In the genomic region with DNA sequence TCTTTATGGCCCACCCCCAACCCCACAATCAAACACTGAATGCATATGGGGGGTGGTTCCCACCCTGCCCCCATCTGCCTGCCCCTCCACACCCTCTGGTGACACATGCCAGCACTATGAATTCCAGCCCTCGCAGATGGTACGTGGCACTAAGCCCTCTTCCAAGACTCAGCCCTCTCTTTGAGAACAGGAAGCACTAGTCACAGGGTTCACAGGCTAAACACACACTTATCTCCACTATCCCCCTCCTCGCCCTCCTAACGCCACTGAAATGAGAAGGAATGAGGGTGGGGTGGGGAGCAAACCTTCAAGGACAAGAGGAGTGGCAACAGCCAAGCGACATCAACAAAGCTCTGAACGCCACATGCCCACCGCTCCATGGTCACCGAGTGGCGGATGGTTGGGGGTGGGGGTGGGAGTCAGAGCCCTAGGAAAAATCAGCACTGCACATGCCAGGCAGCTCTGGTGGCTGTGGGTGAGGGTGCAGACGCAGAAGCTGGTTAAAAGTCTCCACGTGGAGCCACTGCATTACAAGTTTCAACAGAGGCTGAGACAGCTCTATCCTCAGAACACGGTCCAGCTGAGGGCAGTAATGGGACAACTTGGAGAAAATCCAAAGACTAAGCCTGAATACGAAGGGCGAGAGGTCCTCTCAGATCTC, we compare ENCODE assay signal across 8 cellular contexts. TPM values are rescaled to one million over a fixed set of nuclear protein-coding genes. Genes with fewer than 3 reads are reported as not detected.
DNase-seq lines count a peak whose midpoint lies in the region; ATAC-seq, FAIRE-seq and TF ChIP-seq lines count a peak whose summit lies in the region.

No MANE protein-coding gene starts in this region.

- H3K23ac ChIP-seq in H1 (ENCODE audit: insufficient read length): no peak overlapping the region

- H4K20me1 ChIP-seq in H1 (replicated peaks in 1 of 2; ENCODE audit: control insufficient read depth in 1 of 2, insufficient read depth in 2 of 2, low read length in 2 of 2): no peaks in the 10 kb centered on the region

- H2AK5ac ChIP-seq in H1 (ENCODE audit: low read depth, low read length): no peak overlapping the region; the same call in 1 of the 2 replicates

- POLR2A ChIA-PET in H1 (lab: Charles Lee; ENCODE audit: partially characterized antibody): interaction anchor here (1.0 kb wide), 1 partner anchor 9 kb away, joined by 4 read pairs; no protein-coding TSS in a partner anchor

- H3K27me3 ChIP-seq in H1 (replicated peaks in 1 of 4; ENCODE audit: control insufficient read depth in 3 of 4, extremely low read depth in 1 of 4, insufficient read depth in 3 of 4, low read length in 3 of 4): no peaks in the 10 kb centered on the region

- H2BK20ac ChIP-seq in H1 (ENCODE audit: low read length): no peak overlapping the region

- H4K8ac ChIP-seq in H1 (ENCODE audit: extremely low read depth, insufficient read depth, low read length): peak overlapping the region; percentile 40; the same call in 1 of the 2 replicates

- TF ChIP-seq RAD21 in H1 (IDR thresholded peaks at IDR 0.05 in 1 of 2, conservative IDR thresholded peaks at IDR 0.05 in 1 of 2; ENCODE audit: low read depth in 2 of 2, low read length in 2 of 2): no peak

- CTCF ChIA-PET in H1 (lab: Charles Lee; ENCODE audit: partially characterized antibody): interaction anchor here (0.6 to 1.2 kb wide), 7 partner anchors 8 to 165 kb away, joined by 3 to 5 read pairs (median 3); no protein-coding TSS in a partner anchor

- H3K36me3 ChIP-seq in H1 (ENCODE audit: control insufficient read depth in 2 of 4, insufficient read depth in 4 of 4, low read length in 3 of 4): peaks cover 0 to 18% (median 5%) of the 10 kb centered on the region in 4 experiments; a peak in 6 of 8 replicates

- no peaks in the 10 kb centered on the region for H3K9me3 ChIP-seq in H1 (ENCODE audit: insufficient read depth in 2 of 2, low read depth in 1 of 2, low read length in 1 of 2)

- no peak for TF ChIP-seq EP300 in H1 (IDR thresholded peaks at IDR 0.05; ENCODE audit: borderline replicate concordance in 1 of 2, low read depth in 2 of 2, low read length in 2 of 2)

- peak overlapping the region; percentile 77 for H2BK5ac ChIP-seq in H1 (ENCODE audit: low read depth, low read length)

- no peak overlapping the region for H2BK15ac ChIP-seq in H1 (ENCODE audit: low read length)

- no peak for FAIRE-seq in H1 (lab: Jason Lieb, UNC)

- H4K5ac ChIP-seq in H1 (ENCODE audit: insufficient read length, low read depth, low read length): no peak overlapping the region

- H3K4me1 ChIP-seq in H1 (replicated peaks in 1 of 4; ENCODE audit: control insufficient read depth in 3 of 4, insufficient read depth in 4 of 4, low read length in 3 of 4): peaks cover 0 to 9% (median 0%) of the 10 kb centered on the region in 4 experiments; a peak in 4 of 7 replicates

- H3K4me3 ChIP-seq in H1 (ENCODE audit: extremely low read depth in 1 of 4, insufficient read depth in 2 of 4, low read depth in 3 of 4, low read length in 4 of 4): no peak overlapping the region

- H4K91ac ChIP-seq in H1 (replicated peaks; ENCODE audit: insufficient read length, low read length): no peak overlapping the region

- H3K79me1 ChIP-seq in H1 (ENCODE audit: low read depth, low read length): peaks cover 5% of the 10 kb centered on the region; the same call in 1 of the 2 replicates

- no peak overlapping the region for H2AFZ ChIP-seq in H1 (ENCODE audit: low read length)

- no peak overlapping the region for H3K14ac ChIP-seq in H1 (ENCODE audit: insufficient read length)

- no peak overlapping the region for H3K4me2 ChIP-seq in H1 (ENCODE audit: insufficient read depth in 1 of 2, low read depth in 2 of 2, low read length in 2 of 2)

- no peak overlapping the region for H2BK12ac ChIP-seq in H1 (ENCODE audit: low read depth, low read length)

- no peaks in the 10 kb centered on the region for H3K23me2 ChIP-seq in H1 (ENCODE audit: low read depth, low read length)

- no peak for TF ChIP-seq POLR2A in H1 (IDR thresholded peaks at IDR 0.05; ENCODE audit: control extremely low read depth in 1 of 2, low read depth in 2 of 2, low read length in 2 of 2)

- H3K79me2 ChIP-seq in H1 (ENCODE audit: control insufficient read depth in 1 of 2, insufficient read depth in 2 of 2, low read length in 2 of 2): no peaks in the 10 kb centered on the region

- no peak for TF ChIP-seq CTCF in H1 (IDR thresholded peaks at IDR 0.05; ENCODE audit: control extremely low read depth in 1 of 3, insufficient read depth in 1 of 3, low read depth in 1 of 3, low read length in 3 of 3)

- no peak overlapping the region for H3K4ac ChIP-seq in H1 (replicated peaks; ENCODE audit: insufficient read length, low read depth, low read length)

- WGBS in H1 (ENCODE audit: extremely low coverage in 1 of 2, insufficient coverage in 1 of 2, insufficient read length in 1 of 2, insufficient replicate concordance in 2 of 2, low coverage in 1 of 2, low lambda C conversion rate in 2 of 2, missing lambda C conversion rate in 1 of 2), 2 experiments: 80% methylated on average over 14 of the region's 14 CpGs; no CpG with 5 or more reads in 1 of the 2 experiments

- no peak overlapping the region for H3K27ac ChIP-seq in H1 (ENCODE audit: low read depth, low read length)

- no peak overlapping the region for H2BK120ac ChIP-seq in H1 (replicated peaks; ENCODE audit: low read depth, low read length)

- DNase-seq in NCI-H1694 (lab: John Stamatoyannopoulos, UW) (peak; percentile 22), NCI-H1694 treated with DMSO at 0.1 percent for 48 hours (lab: John Stamatoyannopoulos, UW) (no peak), H1 (ENCODE audit: low read depth in 1 of 2, low spot score in 2 of 2) (no peak), medulla oblongata (ENCODE audit: extremely low spot score) (peak; percentile 93), ureter (ENCODE audit: low spot score) (peak; percentile 78)
- no peak for DNase-seq in activated CD4-positive, alpha-beta T cell treated with anti-CD3 and anti-CD28 coated beads for 4 hours
- DNase-seq in activated naive CD4-positive, alpha-beta T cell (lab: John Stamatoyannopoulos, UW): no peak

- 0 out of 7 replicates have a peak overlapping the region, but pooled peaks of 1 of the 4 experiments have one; percentile 21 for H3K9ac ChIP-seq in H1 (replicated peaks in 1 of 4; ENCODE audit: extremely low read depth in 1 of 4, low read depth in 3 of 4, low read length in 3 of 4)

- no peak for ATAC-seq in GM18861 (IDR thresholded peaks at IDR 0.05; ENCODE audit: unreplicated experiment)

- no peak overlapping the region for H3K56ac ChIP-seq in H1 (replicated peaks; ENCODE audit: insufficient read length, low read depth, low read length)

- H3K18ac ChIP-seq in H1 (ENCODE audit: extremely low read depth, low read length): no peak overlapping the region

TF ChIP-seq in H1, 55 proteins besides CTCF, POLR2A, EP300 and RAD21 (continues in another document):
- TF ChIP-seq HDAC6 (IDR thresholded peaks at IDR 0.05; ENCODE audit: low read depth, low read length) (no peak), SAP30 (IDR thresholded peaks at IDR 0.05; ENCODE audit: insufficient read depth, insufficient replicate concordance, low read length) (no peak), ZNF274 (IDR thresholded peaks at IDR 0.05; ENCODE audit: borderline replicate concordance, extremely low read depth, low read length) (no peak), PHF8 (conservative IDR thresholded peaks at IDR 0.05; ENCODE audit: low read depth, low read length) (no peak), CEBPB (IDR thresholded peaks at IDR 0.05; ENCODE audit: low read depth, low read length) (no peak), TAF1 (IDR thresholded peaks at IDR 0.05; ENCODE audit: low read depth, low read length) (no peak)

RNA-seq across cellular contexts. Expression of a gene that starts 33.6 kb away (rescaled TPM):
- 79.9 and 81.0 TPM in 2 replicates for total RNA-seq in H1 (2021; fragmentation: NEBNext Ultra II Directional; extraction: Animal tissue kit (Norgen Biotek cat#: 25700))
- 41.6 and 70.6 TPM in 2 replicates for polyA plus RNA-seq in H1 (2011; rRNA removed)
- 29.5 TPM for polyA plus RNA-seq in H1 (2011; cell fraction: cytosol; rRNA removed)
- 55.9 TPM for polyA plus RNA-seq in H1 (2011; cell fraction: nucleus; rRNA removed)
- polyA plus RNA-seq in H1 (2012, experiment 1 of 2): 34.1 to 60.3 TPM (median 56.8 TPM) in 4 replicates
- polyA plus RNA-seq in H1 (2012, experiment 2 of 2): 49.3 TPM
- 57.6 TPM for polyA plus RNA-seq in H1 (2013, experiment 1 of 2)
- polyA plus RNA-seq in H1 (2013, experiment 2 of 2): 64.6 TPM
- 31.7 and 53.2 TPM in 2 replicates for polyA minus RNA-seq in H1 (2011; rRNA and poly(A)+ RNA removed)
- polyA minus RNA-seq in H1 (2011; cell fraction: cytosol; rRNA and poly(A)+ RNA removed): 60.0 TPM
- polyA minus RNA-seq in H1 (2011; cell fraction: nucleus; rRNA and poly(A)+ RNA removed): 32.2 TPM
- 77.7 TPM for total RNA-seq in ureter

RNA-seq across cellular contexts. Expression of a gene that starts 37.4 kb away (rescaled TPM):
- total RNA-seq in H1 (2021; fragmentation: NEBNext Ultra II Directional; extraction: Animal tissue kit (Norgen Biotek cat#: 25700)): 6.2 and 6.3 TPM in 2 replicates
- 1.5 and 2.4 TPM in 2 replicates for polyA plus RNA-seq in H1 (2011; rRNA removed)
- 2.9 TPM for polyA plus RNA-seq in H1 (2011; cell fraction: cytosol; rRNA removed)
- 2.1 TPM for polyA plus RNA-seq in H1 (2011; cell fraction: nucleus; rRNA removed)
- 3.3 to 4.4 TPM (median 4.0 TPM) in 4 replicates for polyA plus RNA-seq in H1 (2012, experiment 1 of 2)
- 4.4 TPM for polyA plus RNA-seq in H1 (2012, experiment 2 of 2)
- 4.0 TPM for polyA plus RNA-seq in H1 (2013, experiment 1 of 2)
- 4.0 TPM for polyA plus RNA-seq in H1 (2013, experiment 2 of 2)
- polyA minus RNA-seq in H1 (2011; rRNA and poly(A)+ RNA removed): 1.0 and 1.3 TPM in 2 replicates
- 3.1 TPM for polyA minus RNA-seq in H1 (2011; cell fraction: cytosol; rRNA and poly(A)+ RNA removed)
- 4.4 TPM for polyA minus RNA-seq in H1 (2011; cell fraction: nucleus; rRNA and poly(A)+ RNA removed)
- total RNA-seq in ureter: 27.0 TPM

RNA-seq across cellular contexts. Expression of a gene that starts 57.6 kb away (rescaled TPM):
- total RNA-seq in H1 (2021; fragmentation: NEBNext Ultra II Directional; extraction: Animal tissue kit (Norgen Biotek cat#: 25700)): 13.2 and 14.2 TPM in 2 replicates
- 21.0 and 36.0 TPM in 2 replicates for polyA plus RNA-seq in H1 (2011; rRNA removed)
- polyA plus RNA-seq in H1 (2011; cell fraction: cytosol; rRNA removed): 22.6 TPM
- 133 TPM for polyA plus RNA-seq in H1 (2011; cell fraction: nucleus; rRNA removed)
- 12.9 to 21.4 TPM (median 16.6 TPM) in 4 replicates for polyA plus RNA-seq in H1 (2012, experiment 1 of 2)
- 9.4 TPM for polyA plus RNA-seq in H1 (2012, experiment 2 of 2)
- 8.7 TPM for polyA plus RNA-seq in H1 (2013, experiment 1 of 2)
- polyA plus RNA-seq in H1 (2013, experiment 2 of 2): 7.3 TPM
- 43.1 and 49.8 TPM in 2 replicates for polyA minus RNA-seq in H1 (2011; rRNA and poly(A)+ RNA removed)
- polyA minus RNA-seq in H1 (2011; cell fraction: cytosol; rRNA and poly(A)+ RNA removed): 21.7 TPM
- 103 TPM for polyA minus RNA-seq in H1 (2011; cell fraction: nucleus; rRNA and poly(A)+ RNA removed)
- 56.4 TPM for total RNA-seq in ureter

Comparison
In these comparisons a context has a peak if more than half of its experiments do, and no peak if none do; other contexts are left out.
1. DNase-seq: peak in NCI-H1694 (single experiment), medulla oblongata (single experiment) and ureter (single experiment); none in NCI-H1694 treated with DMSO at 0.1 percent for 48 hours (single experiment), H1 (0 of 2), activated CD4-positive, alpha-beta T cell treated with anti-CD3 and anti-CD28 coated beads for 4 hours (0 of 2) and activated naive CD4-positive, alpha-beta T cell (0 of 4).